In the genomic region with DNA sequence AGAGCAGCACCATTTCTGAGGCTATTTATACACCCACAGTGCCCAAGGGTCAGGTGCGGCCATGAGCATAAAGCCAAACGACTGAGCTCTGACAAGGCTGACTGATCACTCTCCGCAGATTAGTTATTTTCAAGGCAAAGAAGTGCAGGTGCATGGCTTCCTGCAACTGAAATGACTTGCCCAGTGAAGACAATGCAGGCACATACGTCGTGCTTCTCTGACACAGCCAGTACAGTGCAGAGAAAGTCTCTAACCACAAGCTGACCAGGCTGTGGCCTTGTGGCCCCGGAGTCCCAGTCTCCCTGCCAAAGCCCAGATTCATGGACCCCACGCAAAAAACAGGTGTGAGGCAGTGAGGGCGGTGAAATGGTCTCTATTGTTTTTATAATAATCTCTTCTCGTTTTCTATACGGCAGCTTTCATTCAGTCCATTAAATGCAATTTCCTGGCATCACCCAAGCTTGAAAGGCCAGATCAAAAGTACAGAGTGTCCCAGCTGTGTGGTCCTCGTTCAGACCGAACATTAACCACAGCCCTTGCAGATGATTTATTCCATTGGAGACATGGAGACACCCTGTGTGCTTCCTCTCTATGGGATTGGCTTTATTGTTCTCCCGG, we compare ENCODE assay signal across 1 cellular context.
TF ChIP-seq lines count a peak whose summit lies in the region.

No MANE protein-coding gene starts in this region.

TF ChIP-seq in H1, 55 proteins besides CTCF, POLR2A, EP300 and RAD21 (continued from another document):
- no peak for TF ChIP-seq CTBP2 (IDR thresholded peaks at IDR 0.05; ENCODE audit: borderline replicate concordance, insufficient read depth, insufficient read length, low read length)
